30 cellular contexts compared by ENCODE assay signal in genomic region chr10:128398999-128399398, GRCh38.
"Had no signal": no experiment of that assay in that cellular context is flagged by ENCODE, and none has a peak within 500 bp of the region (broad histone marks: within the 10 kb centered on the region; RNA-seq: fewer than 3 reads in every experiment).

No MANE protein-coding gene starts in this region.

- H3K27me3 ChIP-seq: brain microvascular endothelial cell, esophagus squamous epithelium, gastroesophageal sphincter had no signal

- H3K36me3 ChIP-seq: brain microvascular endothelial cell, esophagus squamous epithelium, gastroesophageal sphincter, heart right ventricle had no signal

- ATAC-seq: activated naive CD4-positive, alpha-beta T cell treated with anti-CD3 and anti-CD28 coated beads, Interleukin-2, amount 50 U/mL, for 72 hours; activated T-cell treated with anti-CD3 and anti-CD28 coated beads, Interleukin-2, amount 50 U/mL, for 72 hours; effector memory CD8-positive, alpha-beta T cell; gastroesophageal sphincter; heart right ventricle had no signal

- DNase-seq: activated CD4-positive, alpha-beta memory T cell treated with anti-CD3 and anti-CD28 coated beads, Interleukin-2, amount 10 ng/mL, durations not matched to agents 7 days and 5 days; activated CD4-positive, alpha-beta T cell treated with anti-CD3 and anti-CD28 coated beads for 1 hour; activated CD4-positive, alpha-beta T cell treated with anti-CD3 and anti-CD28 coated beads for 4 hours; activated CD4-positive, alpha-beta T cell treated with anti-CD3 and anti-CD28 coated beads, Interleukin-2, amount 10 ng/mL, durations not matched to agents 7 days and 5 days; activated CD4-positive, alpha-beta T cell treated with anti-CD3 and anti-CD28 coated beads, Interleukin-2, amount 50 U/mL, for 4 hours; activated CD8-positive, alpha-beta memory T cell treated with anti-CD3 and anti-CD28 coated beads, Interleukin-2, amount 50 U/mL, for 48 hours; activated gamma-delta T cell; activated naive CD4-positive, alpha-beta T cell; activated naive CD4-positive, alpha-beta T cell treated with anti-CD3 and anti-CD28 coated beads, Interleukin-2, amount 10 ng/mL, durations not matched to agents 7 days and 5 days; activated naive CD8-positive, alpha-beta T cell treated with anti-CD3 and anti-CD28 coated beads, Interleukin-2, amount 10 ng/mL, durations not matched to agents 7 days and 5 days; activated T-cell treated with anti-CD3 and anti-CD28 coated beads for 4 hours; activated T-cell treated with anti-CD3 and anti-CD28 coated beads, Interleukin-2, amount 50 U/mL, for 24 hours; activated T-cell treated with anti-CD3 and anti-CD28 coated beads, Interleukin-2, amount 50 U/mL, for 72 hours; brain microvascular endothelial cell; caudate nucleus; cortex of kidney; dermis blood vessel endothelial cell; effector CD4-positive, alpha-beta T cell; effector memory CD8-positive, alpha-beta T cell; esophagus squamous epithelium; foreskin melanocyte; heart right ventricle; T-helper 2 cell had no signal

- H3K4me1 ChIP-seq: esophagus squamous epithelium, gastroesophageal sphincter, heart right ventricle had no signal

- H3K4me3 ChIP-seq: esophagus squamous epithelium, gastroesophageal sphincter, heart right ventricle had no signal

- H3K27ac ChIP-seq: brain microvascular endothelial cell, epithelial cell of prostate, esophagus squamous epithelium, gastroesophageal sphincter, heart right ventricle had no signal

- FAIRE-seq: astrocyte, colon, endometrium, endothelial cell of umbilical vein had no signal
